In genomic region chr17:42458497-42459255, GRCh38 we compare ENCODE assay signal across 1 cellular context.
TF ChIP-seq lines count a peak whose summit lies in the region.

TSS of gene ATP6V0A1 (plus strand) at chr17:42458878. CDS start at chr17:42460895, 2,017 bp downstream.

TF ChIP-seq in A549, 52 proteins besides CTCF, POLR2A, EP300 and RAD21 (continued from another document):
- TF ChIP-seq RFX5 (IDR thresholded peaks at IDR 0.05) = no peak
- no peak for TF ChIP-seq ZC3H11A (IDR thresholded peaks at IDR 0.05)
- 0 out of 3 replicates have a peak, but pooled peaks have one; percentile 5 for TF ChIP-seq SMC3 (IDR thresholded peaks at IDR 0.05)
- TF ChIP-seq FOSL2 (IDR thresholded peaks at IDR 0.05) = no peak
- peak; percentile 19; the same call in 1 of the 2 replicates for TF ChIP-seq FOSL2 (CRISPR knock-in tag; IDR thresholded peaks at IDR 0.05)
- TF ChIP-seq CHD4 (IDR thresholded peaks at IDR 0.05; ENCODE audit: borderline replicate concordance) = no peak
- no peak for TF ChIP-seq RARB (CRISPR knock-in tag; IDR thresholded peaks at IDR 0.05)
- TF ChIP-seq HMGXB4 (CRISPR knock-in tag; IDR thresholded peaks at IDR 0.05; ENCODE audit: borderline replicate concordance) = no peak
- peak in 1 of 2 experiments; percentile 80; a peak in 3 of 5 replicates for TF ChIP-seq JUN (IDR thresholded peaks at IDR 0.05)
- TF ChIP-seq TP53 (CRISPR knock-in tag; IDR thresholded peaks at IDR 0.05) = no peak
- TF ChIP-seq ATOH8 (CRISPR knock-in tag; IDR thresholded peaks at IDR 0.05; ENCODE audit: low read depth) = no peak
- TF ChIP-seq MAX (IDR thresholded peaks at IDR 0.05) = peak; percentile 94
- TF ChIP-seq BCL3 (IDR thresholded peaks at IDR 0.05) = peak; percentile 87; the same call in 1 of the 3 replicates
- TF ChIP-seq PBX3 (IDR thresholded peaks at IDR 0.05) = no peak
- TF ChIP-seq HOXB5 (CRISPR knock-in tag; IDR thresholded peaks at IDR 0.05) = no peak
- TF ChIP-seq ZFP36 (IDR thresholded peaks at IDR 0.05; ENCODE audit: borderline replicate concordance, partially characterized antibody) = no peak
- no peak for TF ChIP-seq JUNB (IDR thresholded peaks at IDR 0.05)
- no peak for TF ChIP-seq EHF (CRISPR knock-in tag; IDR thresholded peaks at IDR 0.05)
- no peak for TF ChIP-seq FOXS1 (CRISPR knock-in tag; IDR thresholded peaks at IDR 0.05)
- no peak for TF ChIP-seq MAFK (IDR thresholded peaks at IDR 0.05; ENCODE audit: partially characterized antibody)
- no peak for TF ChIP-seq CBX8 (IDR thresholded peaks at IDR 0.05)
- no peak for TF ChIP-seq RCOR1 (IDR thresholded peaks at IDR 0.05; ENCODE audit: low read depth, low read length)
- 0 out of 2 replicates have a peak, but pooled peaks have one; percentile 21 for TF ChIP-seq KDM5A (IDR thresholded peaks at IDR 0.05)
- no peak for TF ChIP-seq HOXB13 (CRISPR knock-in tag; IDR thresholded peaks at IDR 0.05; ENCODE audit: low read depth)
- TF ChIP-seq RNF2 (IDR thresholded peaks at IDR 0.05; ENCODE audit: borderline replicate concordance, low read depth) = no peak
- TF ChIP-seq CHD2 (IDR thresholded peaks at IDR 0.05; ENCODE audit: low read length, partially characterized antibody) = no peak
- TF ChIP-seq ZSCAN20 (CRISPR knock-in tag; IDR thresholded peaks at IDR 0.05) = no peak
- no peak for TF ChIP-seq NR3C1 (IDR thresholded peaks at IDR 0.05)
- TF ChIP-seq NFE2L2 (conservative IDR thresholded peaks at IDR 0.05; ENCODE audit: low read length) = no peak
- peak; percentile 66 for TF ChIP-seq PHF8 (IDR thresholded peaks at IDR 0.05; ENCODE audit: borderline replicate concordance, low read depth)
